In the genomic region with DNA sequence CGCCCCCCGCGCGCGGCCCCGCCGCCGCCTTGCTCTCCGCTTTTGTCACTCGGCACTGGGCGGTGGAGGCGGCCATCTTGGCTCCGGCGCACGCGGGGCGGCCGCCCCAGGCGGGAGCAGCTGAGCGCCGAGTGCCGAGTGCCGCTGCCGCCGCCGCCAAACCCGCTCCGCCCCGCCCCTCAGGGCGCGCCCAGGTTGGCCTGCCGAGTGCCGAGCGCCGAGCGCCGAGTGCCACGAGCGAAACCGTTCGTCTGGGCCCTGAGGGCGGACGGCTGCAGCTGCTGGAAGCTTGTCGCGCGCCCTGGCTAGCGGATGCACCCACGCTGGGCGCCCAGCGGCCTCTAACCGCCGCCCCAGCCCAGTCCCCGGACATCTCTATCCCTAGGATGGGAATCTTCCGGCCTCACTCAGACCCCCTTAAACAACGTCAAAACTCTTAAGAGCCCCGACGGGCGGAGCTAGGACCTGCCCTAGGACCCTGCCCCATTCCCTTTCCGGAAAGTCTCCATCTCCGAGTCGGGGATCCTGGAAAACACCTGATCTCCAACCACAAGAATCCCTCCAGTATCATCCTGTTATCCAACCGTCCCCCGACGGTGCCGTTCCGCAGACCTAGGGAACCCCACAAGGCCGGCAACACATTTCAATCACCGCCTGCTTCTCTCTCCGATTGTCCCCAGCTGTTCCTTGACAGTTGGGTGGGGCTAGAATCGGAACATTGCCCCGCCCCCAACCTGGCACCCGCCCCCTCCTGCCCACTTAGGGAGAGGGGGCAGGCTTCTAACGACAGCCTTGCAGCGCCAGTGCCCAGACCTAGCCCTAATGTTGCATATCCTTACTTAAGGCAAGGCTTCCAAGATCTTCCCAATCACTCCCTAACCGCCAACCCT, we compare ENCODE assay signal across 8 cellular contexts. TPM values are rescaled to one million over a fixed set of nuclear protein-coding genes. Genes with fewer than 3 reads are reported as not detected.
DNase-seq lines count a peak whose midpoint lies in the region; ATAC-seq and TF ChIP-seq lines count a peak whose summit lies in the region.

No MANE protein-coding gene starts in this region.

- peak overlapping the region; percentile 77 for H3K27ac ChIP-seq in HCT116 (ENCODE audit: low read depth, low read length)
- H3K27ac ChIP-seq in left ventricle myocardium inferior (replicated peaks) = peak overlapping the region; percentile 99
- peak overlapping the region; percentile 84 to 92 (median 90) for H3K27ac ChIP-seq in upper lobe of left lung

- H3K4me1 Mint-ChIP-seq in progenitor cell of endocrine pancreas (ENCODE audit: low read depth) = peaks cover 19% of the 10 kb centered on the region

- no peaks in the 10 kb centered on the region for H3K9me3 Mint-ChIP-seq in progenitor cell of endocrine pancreas (ENCODE audit: low read depth)

- TF ChIP-seq RAD21 in HCT116 (IDR thresholded peaks at IDR 0.05; ENCODE audit: low read depth) = no peak

- peaks cover 42% of the 10 kb centered on the region for H3K79me2 ChIP-seq in HCT116 (ENCODE audit: insufficient read depth, low read length)

- peak overlapping the region; percentile 82 for H3K9ac ChIP-seq in ES-I3 (ENCODE audit: low read depth, low read length)
- peak overlapping the region; percentile 68 for H3K9ac ChIP-seq in HCT116 (ENCODE audit: low read length)

- ATAC-seq in HCT116 = peak; percentile 85
- peak; percentile 95 to 98 for ATAC-seq in upper lobe of left lung (ENCODE audit: low FRiP score in 2 of 2)

- H3K27me3 ChIP-seq in HCT116 (ENCODE audit: insufficient read depth, low read length) (no peaks in the 10 kb centered on the region), left ventricle myocardium inferior (ENCODE audit: low read depth) (no peaks in the 10 kb centered on the region), upper lobe of left lung (no peaks in the 10 kb centered on the region)

- CTCF ChIA-PET in HCT116 (lab: Charles Lee) = interaction anchor here (1.3 kb wide), 2 partner anchors 14 to 123 kb away, joined by 5 to 6 read pairs; a partner anchor contains a TSS

- no peaks in the 10 kb centered on the region for H4K20me1 ChIP-seq in HCT116 (ENCODE audit: insufficient read depth)

- WGBS in upper lobe of left lung, 2 donors = 2 to 3% methylated on average over 6 to 25 of the region's 75 CpGs

- no peaks in the 10 kb centered on the region for H3K27me3 Mint-ChIP-seq in progenitor cell of endocrine pancreas

- H2AFZ ChIP-seq in HCT116 (ENCODE audit: low read depth, low read length, poor library complexity, severe bottlenecking) = peak overlapping the region; percentile 59

- peaks cover 3% of the 10 kb centered on the region for H3K36me3 Mint-ChIP-seq in progenitor cell of endocrine pancreas (ENCODE audit: insufficient read depth)

- H3K9me3 ChIP-seq in ES-I3 (ENCODE audit: control insufficient read depth, insufficient read depth, low read length) (no peaks in the 10 kb centered on the region), HCT116 (ENCODE audit: control insufficient read depth in 1 of 2, insufficient read depth in 1 of 2, low read depth in 1 of 2, low read length in 2 of 2) (no peaks in the 10 kb centered on the region), left ventricle myocardium inferior (replicated peaks) (no peaks in the 10 kb centered on the region), upper lobe of left lung (no peaks in the 10 kb centered on the region)

- TF ChIP-seq EP300 in upper lobe of left lung (IDR thresholded peaks at IDR 0.05) = no peak

- peak overlapping the region; percentile 97 for H3K4me3 Mint-ChIP-seq in progenitor cell of endocrine pancreas (ENCODE audit: low read depth)

- no TSS peak for BruUV-seq in HCT116 (replicated peaks; lab: Mats Ljungman, UMichigan)

- DNase-seq in HCT116 (ENCODE audit: low read depth, low spot score) (peak; percentile 64), NCI-H128 (lab: John Stamatoyannopoulos, UW; ENCODE audit: unreplicated experiment) (peak; percentile 75), T-helper 1 cell (peak; percentile 81 to 91 (median 87)), amniotic stem cell (lab: John Stamatoyannopoulos, UW) (peak; percentile 90), left ventricle myocardium inferior (peak; percentile 94), progenitor cell of endocrine pancreas (ENCODE audit: low spot score, unreplicated experiment) (peak; percentile 87), upper lobe of left lung (peak; percentile 93 to 99)

- intact Hi-C loops in HCT116 (cut with micrococcal nuclease) (loop anchor here (1.0 kb wide), 1 partner anchor 15 kb away; no protein-coding TSS in a partner anchor), left ventricle myocardium inferior (cut with micrococcal nuclease) (no loop called here)

- peaks cover 14% of the 10 kb centered on the region; the same call in 1 of the 2 replicates for H3K4me1 ChIP-seq in ES-I3 (ENCODE audit: insufficient read depth, low read length)
- H3K4me1 ChIP-seq in HCT116 (ENCODE audit: control insufficient read depth in 1 of 2, insufficient read depth in 2 of 2, low read length in 2 of 2) = peaks cover 18 to 25% of the 10 kb centered on the region in 2 experiments
- H3K4me1 ChIP-seq in left ventricle myocardium inferior = peaks cover 57% of the 10 kb centered on the region
- H3K4me1 ChIP-seq in upper lobe of left lung = peaks cover 21 to 44% (median 32%) of the 10 kb centered on the region in 4 donors

- H3K27ac Mint-ChIP-seq in progenitor cell of endocrine pancreas = peak overlapping the region; percentile 95

- H3K36me3 ChIP-seq in ES-I3 (ENCODE audit: insufficient read depth, low read length) = no peaks in the 10 kb centered on the region
- H3K36me3 ChIP-seq in HCT116 (ENCODE audit: control insufficient read depth in 1 of 2, insufficient read depth in 2 of 2, low read length in 2 of 2) = peaks cover 4 to 7% of the 10 kb centered on the region in 2 experiments; a peak in 2 of 4 replicates
- H3K36me3 ChIP-seq in left ventricle myocardium inferior = peaks cover 13% of the 10 kb centered on the region
- H3K36me3 ChIP-seq in upper lobe of left lung = peaks cover 0 to 25% (median 9%) of the 10 kb centered on the region in 4 donors

- peak overlapping the region; percentile 76 to 78 for H3K4me3 ChIP-seq in HCT116 (replicated peaks in 1 of 2; ENCODE audit: low read depth in 1 of 2, low read length in 2 of 2)
- H3K4me3 ChIP-seq in left ventricle myocardium inferior = peak overlapping the region; percentile 95
- H3K4me3 ChIP-seq in upper lobe of left lung = peak overlapping the region; percentile 84 to 99 (median 92)

- TF ChIP-seq POLR2A in HCT116 (IDR thresholded peaks at IDR 0.05; ENCODE audit: borderline replicate concordance, extremely low read depth, insufficient read depth, insufficient read length) = no peak
- TF ChIP-seq POLR2A in upper lobe of left lung (IDR thresholded peaks at IDR 0.05) = peak in 3 of 4 donors; percentile 28 to 54 (median 33)

- RAD21 ChIA-PET in HCT116 (lab: Charles Lee; ENCODE audit: low non-redundant PET in 1 of 2, low total read pairs in 2 of 2, uncharacterized antibody in 2 of 2, unreplicated experiment in 2 of 2) = interaction anchor here in 1 of 2 experiments (0.6 kb wide), 1 partner anchor 155 kb away, joined by 8 read pairs; no protein-coding TSS in a partner anchor

- peak overlapping the region; percentile 100 for H3K4me2 ChIP-seq in HCT116 (ENCODE audit: low read length)

- no peaks in the 10 kb centered on the region for H3K9me2 ChIP-seq in HCT116 (ENCODE audit: insufficient read depth)

- TF ChIP-seq CTCF in HCT116 (IDR thresholded peaks at IDR 0.05 in 2 of 3, conservative IDR thresholded peaks at IDR 0.05 in 1 of 3; ENCODE audit: borderline replicate concordance in 1 of 3, insufficient read depth in 1 of 3, low read depth in 2 of 3, low read length in 2 of 3) (no peak), left ventricle myocardium inferior (IDR thresholded peaks at IDR 0.05; ENCODE audit: borderline replicate concordance) (no peak), progenitor cell of endocrine pancreas (IDR thresholded peaks at IDR 0.05; ENCODE audit: unreplicated experiment) (no peak), upper lobe of left lung (IDR thresholded peaks at IDR 0.05) (peak in 2 of 6 experiments; percentile 9 to 48)

- POLR2A ChIA-PET in HCT116 (lab: Charles Lee) = interaction anchor here (1.3 to 1.5 kb wide), 2 partner anchors 14 to 19 kb away, joined by 5 to 10 read pairs; a partner anchor contains a TSS

RNA-seq across cellular contexts. Expression of a gene that starts 14.1 kb away (rescaled TPM):
- total RNA-seq in HCT116 (2021; ENCODE audit: unreplicated experiment) (106 TPM), left ventricle myocardium inferior (74.5 TPM), progenitor cell of endocrine pancreas (208 and 228 TPM in 2 replicates), upper lobe of left lung (100 to 1,000 TPM in 2 of 6 donors, 10 to 100 TPM in 4; 79.8 to 476 (median 91.2) TPM)
- polyA plus RNA-seq in HCT116 (2012) = 84.8 and 106 TPM in 2 replicates

RNA-seq across cellular contexts. Expression of a gene that starts 16.9 kb away (rescaled TPM):
- total RNA-seq in HCT116 (2021; ENCODE audit: unreplicated experiment) (28.4 TPM), left ventricle myocardium inferior (25.3 TPM), progenitor cell of endocrine pancreas (60.6 and 61.6 TPM in 2 replicates), upper lobe of left lung (100 to 1,000 TPM in 1 of 6 donors, 10 to 100 TPM in 5; 28.7 to 112 (median 40.8) TPM)
- 13.8 and 16.3 TPM in 2 replicates for polyA plus RNA-seq in HCT116 (2012)

RNA-seq across cellular contexts. Expression of a gene that starts 31.5 kb away (rescaled TPM):
- total RNA-seq in HCT116 (2021; ENCODE audit: unreplicated experiment) (0.57 TPM), left ventricle myocardium inferior (1.5 TPM), progenitor cell of endocrine pancreas (not detected in 2 replicates), upper lobe of left lung (10 to 100 TPM in 5 of 6 donors, 1 to 10 TPM in 1; 7.1 to 48.2 (median 16.7) TPM)
- not detected in 2 replicates for polyA plus RNA-seq in HCT116 (2012)

RNA-seq across cellular contexts. Expression of a gene that starts 46.4 kb away (rescaled TPM):
- total RNA-seq in HCT116 (2021; ENCODE audit: unreplicated experiment) (not detected), left ventricle myocardium inferior (not detected), progenitor cell of endocrine pancreas (not detected in 2 replicates), upper lobe of left lung (not detected)
- not detected in 2 replicates for polyA plus RNA-seq in HCT116 (2012)

RNA-seq across cellular contexts. Expression of a gene that starts 53.3 kb away (rescaled TPM):
- 50.6 TPM for total RNA-seq in HCT116 (2021; ENCODE audit: unreplicated experiment)
- polyA plus RNA-seq in HCT116 (2012) = 16.5 and 18.4 TPM in 2 replicates
- 21.8 TPM for total RNA-seq in left ventricle myocardium inferior
- total RNA-seq in progenitor cell of endocrine pancreas = 44.0 and 51.9 TPM in 2 replicates
- total RNA-seq in upper lobe of left lung = 100 to 1,000 TPM in 1 of 6 donors, 10 to 100 TPM in 5; 28.1 to 117 (median 41.3) TPM

Comparison
In these comparisons a context has a peak if more than half of its experiments do, and no peak if none do; other contexts are left out.
1. Peak in every context shown above with its lines: DNase-seq, ATAC-seq, H3K4me3 ChIP-seq and H3K27ac ChIP-seq.